Comparison of ENCODE assay signal across 8 cellular contexts in genomic region chr18:76380791-76381405, GRCh38.
DNase-seq lines count a peak whose midpoint lies in the region; ATAC-seq and TF ChIP-seq lines count a peak whose summit lies in the region.

No MANE protein-coding gene starts in this region.

- H3K9me3 ChIP-seq in Karpas-422 (ENCODE audit: low read length): no peaks in the 10 kb centered on the region
- no peaks in the 10 kb centered on the region for H3K9me3 ChIP-seq in trophoblast cell (ENCODE audit: insufficient read depth, low read depth, low read length)

- H3K27me3 ChIP-seq in Karpas-422 (ENCODE audit: low read length): no peaks in the 10 kb centered on the region
- H3K27me3 ChIP-seq in trophoblast cell (ENCODE audit: insufficient read depth, low read length): no peaks in the 10 kb centered on the region

- no peak overlapping the region for H3K18ac ChIP-seq in trophoblast cell (ENCODE audit: low read length)

- no peaks in the 10 kb centered on the region for H3K9me3 Mint-ChIP-seq in dendritic cell treated with granulocyte-macrophage colony-stimulating factor and Interleukin-4, amounts not matched to agents 40 ng/mL and 50 ng/mL, for 4 days
- H3K9me3 Mint-ChIP-seq in nephron progenitor cell: peaks cover 3% of the 10 kb centered on the region
- H3K9me3 Mint-ChIP-seq in stimulated activated effector memory CD8-positive, alpha-beta T cell treated with anti-CD3 and anti-CD28 coated beads, Interleukin-12 subunit alpha, Interleukin-12 subunit beta, amount 100 ng/mL, for 72 hours: no peaks in the 10 kb centered on the region

- no peak overlapping the region for H2AK5ac ChIP-seq in trophoblast cell (ENCODE audit: low read length)

- DNase-seq in ELF-1 (ENCODE audit: low read depth, low spot score) (peak; percentile 83), Karpas-422 (peak; percentile 78), nephron progenitor cell (peak; percentile 49), SKM-1 treated with dmso at 0.1 percent for 144 hours (lab: John Stamatoyannopoulos, UW; ENCODE audit: unreplicated experiment) (no peak), trophoblast cell (no peak)
- DNase-seq in stimulated activated effector memory CD8-positive, alpha-beta T cell treated with anti-CD3 and anti-CD28 coated beads, Interleukin-12 subunit alpha, Interleukin-12 subunit beta, amount 100 ng/mL, for 72 hours (ENCODE audit: low spot score in 2 of 2): no peak

- intact Hi-C loops in dendritic cell treated with granulocyte-macrophage colony-stimulating factor and Interleukin-4, amounts not matched to agents 40 ng/mL and 50 ng/mL, for 4 days (cut with micrococcal nuclease): no loop called here

- H4K12ac ChIP-seq in trophoblast cell (ENCODE audit: low read depth, low read length): no peak overlapping the region

- H3K4me3 ChIP-seq in Karpas-422 (ENCODE audit: low read length) (no peak overlapping the region), trophoblast cell (ENCODE audit: low read depth, low read length) (no peak overlapping the region)

- no peak overlapping the region for H3K4ac ChIP-seq in trophoblast cell (ENCODE audit: low read depth, low read length)

- H3K4me2 ChIP-seq in Karpas-422 (ENCODE audit: low read depth, low read length, poor library complexity, severe bottlenecking) (no peak overlapping the region), trophoblast cell (ENCODE audit: low read length) (no peak overlapping the region)

- H2AFZ ChIP-seq in Karpas-422 (ENCODE audit: low read length) (no peak overlapping the region), trophoblast cell (ENCODE audit: insufficient read depth, low read length, poor library complexity) (no peak overlapping the region)

- peaks cover 53% of the 10 kb centered on the region for H4K20me1 ChIP-seq in Karpas-422 (ENCODE audit: insufficient read depth, low read depth, low read length)

- ATAC-seq in GM18870 (IDR thresholded peaks at IDR 0.05; ENCODE audit: unreplicated experiment): no peak
- no peak for ATAC-seq in stimulated activated effector memory CD8-positive, alpha-beta T cell treated with anti-CD3 and anti-CD28 coated beads, Interleukin-12 subunit alpha, Interleukin-12 subunit beta, amount 100 ng/mL, for 72 hours

- no peaks in the 10 kb centered on the region for H3K9me2 ChIP-seq in Karpas-422 (replicated peaks; ENCODE audit: insufficient read depth, low read length)

- H3K27ac ChIP-seq in Karpas-422 (ENCODE audit: low read length) (no peak overlapping the region), trophoblast cell (ENCODE audit: low read depth, low read length) (no peak overlapping the region)

- H4K8ac ChIP-seq in trophoblast cell (ENCODE audit: low read depth, low read length): no peak overlapping the region

- peak overlapping the region; percentile 10 for H3K27ac Mint-ChIP-seq in dendritic cell treated with granulocyte-macrophage colony-stimulating factor and Interleukin-4, amounts not matched to agents 40 ng/mL and 50 ng/mL, for 4 days
- peak overlapping the region; percentile 49 for H3K27ac Mint-ChIP-seq in nephron progenitor cell
- no peak overlapping the region for H3K27ac Mint-ChIP-seq in stimulated activated effector memory CD8-positive, alpha-beta T cell treated with anti-CD3 and anti-CD28 coated beads, Interleukin-12 subunit alpha, Interleukin-12 subunit beta, amount 100 ng/mL, for 72 hours

- no CpG with 5 or more reads among the region's 26 CpGs for WGBS in trophoblast cell (ENCODE audit: extremely low coverage, insufficient coverage, insufficient read length)

- no peak overlapping the region for H3K9ac ChIP-seq in Karpas-422 (ENCODE audit: low read length)
- no peak overlapping the region for H3K9ac ChIP-seq in trophoblast cell (ENCODE audit: low read length)

- H3K36me3 Mint-ChIP-seq in dendritic cell treated with granulocyte-macrophage colony-stimulating factor and Interleukin-4, amounts not matched to agents 40 ng/mL and 50 ng/mL, for 4 days (ENCODE audit: low read depth): peaks cover 64% of the 10 kb centered on the region
- peaks cover 62% of the 10 kb centered on the region for H3K36me3 Mint-ChIP-seq in nephron progenitor cell (ENCODE audit: low read depth)
- peaks cover 13% of the 10 kb centered on the region for H3K36me3 Mint-ChIP-seq in stimulated activated effector memory CD8-positive, alpha-beta T cell treated with anti-CD3 and anti-CD28 coated beads, Interleukin-12 subunit alpha, Interleukin-12 subunit beta, amount 100 ng/mL, for 72 hours

- no peak overlapping the region for H2BK5ac ChIP-seq in trophoblast cell (ENCODE audit: low read depth, low read length, poor library complexity)

- H2BK120ac ChIP-seq in trophoblast cell (ENCODE audit: insufficient read depth, low read length, poor library complexity): no peak overlapping the region

- H2BK12ac ChIP-seq in trophoblast cell (ENCODE audit: low read length): no peak overlapping the region

- TF ChIP-seq CTCF in nephron progenitor cell (IDR thresholded peaks at IDR 0.05): peak; percentile 48

- H3K4me1 Mint-ChIP-seq in dendritic cell treated with granulocyte-macrophage colony-stimulating factor and Interleukin-4, amounts not matched to agents 40 ng/mL and 50 ng/mL, for 4 days (ENCODE audit: low read depth): peaks cover 27% of the 10 kb centered on the region
- H3K4me1 Mint-ChIP-seq in nephron progenitor cell: peaks cover 63% of the 10 kb centered on the region
- peaks cover 16% of the 10 kb centered on the region for H3K4me1 Mint-ChIP-seq in stimulated activated effector memory CD8-positive, alpha-beta T cell treated with anti-CD3 and anti-CD28 coated beads, Interleukin-12 subunit alpha, Interleukin-12 subunit beta, amount 100 ng/mL, for 72 hours

- H3K79me2 ChIP-seq in Karpas-422 (ENCODE audit: low read length): peaks cover 78% of the 10 kb centered on the region
- no peaks in the 10 kb centered on the region for H3K79me2 ChIP-seq in trophoblast cell (ENCODE audit: control insufficient read depth, insufficient read depth, low read length, poor library complexity)

- no peak overlapping the region for H3K14ac ChIP-seq in trophoblast cell (ENCODE audit: low read length)

- no peaks in the 10 kb centered on the region for H3K79me1 ChIP-seq in trophoblast cell (ENCODE audit: low read length)

- H3K23ac ChIP-seq in trophoblast cell (ENCODE audit: low read length): no peak overlapping the region

- H3K36me3 ChIP-seq in Karpas-422 (ENCODE audit: insufficient read depth, low read length) (peaks cover 14% of the 10 kb centered on the region), trophoblast cell (ENCODE audit: control insufficient read depth in 1 of 2, insufficient read depth in 2 of 2, low read length in 2 of 2) (peaks cover 12 to 17% of the 10 kb centered on the region in 2 experiments)

- no peaks in the 10 kb centered on the region for H3K4me1 ChIP-seq in Karpas-422 (ENCODE audit: low read length)
- no peaks in the 10 kb centered on the region for H3K4me1 ChIP-seq in trophoblast cell (ENCODE audit: control insufficient read depth in 1 of 2, insufficient read depth in 2 of 2, low read length in 2 of 2)

- no peaks in the 10 kb centered on the region for H3K27me3 Mint-ChIP-seq in dendritic cell treated with granulocyte-macrophage colony-stimulating factor and Interleukin-4, amounts not matched to agents 40 ng/mL and 50 ng/mL, for 4 days
- no peaks in the 10 kb centered on the region for H3K27me3 Mint-ChIP-seq in nephron progenitor cell (ENCODE audit: low read depth, poor library complexity)

- H4K91ac ChIP-seq in trophoblast cell (ENCODE audit: low read depth, low read length): no peak overlapping the region

- H3K4me3 Mint-ChIP-seq in dendritic cell treated with granulocyte-macrophage colony-stimulating factor and Interleukin-4, amounts not matched to agents 40 ng/mL and 50 ng/mL, for 4 days: no peak overlapping the region
- H3K4me3 Mint-ChIP-seq in nephron progenitor cell: no peak overlapping the region
- H3K4me3 Mint-ChIP-seq in stimulated activated effector memory CD8-positive, alpha-beta T cell treated with anti-CD3 and anti-CD28 coated beads, Interleukin-12 subunit alpha, Interleukin-12 subunit beta, amount 100 ng/mL, for 72 hours: no peak overlapping the region

Comparison
In these comparisons a context has a peak if more than half of its experiments do, and no peak if none do; other contexts are left out.
1. DNase-seq: peak in ELF-1 (single experiment), Karpas-422 (single experiment) and nephron progenitor cell (single experiment); none in SKM-1 treated with dmso at 0.1 percent for 144 hours (single experiment), trophoblast cell (0 of 2) and stimulated activated effector memory CD8-positive, alpha-beta T cell treated with anti-CD3 and anti-CD28 coated beads, Interleukin-12 subunit alpha, Interleukin-12 subunit beta, amount 100 ng/mL, for 72 hours (0 of 2).